Comparison of ENCODE assay signal across 8 cellular contexts in the genomic region with DNA sequence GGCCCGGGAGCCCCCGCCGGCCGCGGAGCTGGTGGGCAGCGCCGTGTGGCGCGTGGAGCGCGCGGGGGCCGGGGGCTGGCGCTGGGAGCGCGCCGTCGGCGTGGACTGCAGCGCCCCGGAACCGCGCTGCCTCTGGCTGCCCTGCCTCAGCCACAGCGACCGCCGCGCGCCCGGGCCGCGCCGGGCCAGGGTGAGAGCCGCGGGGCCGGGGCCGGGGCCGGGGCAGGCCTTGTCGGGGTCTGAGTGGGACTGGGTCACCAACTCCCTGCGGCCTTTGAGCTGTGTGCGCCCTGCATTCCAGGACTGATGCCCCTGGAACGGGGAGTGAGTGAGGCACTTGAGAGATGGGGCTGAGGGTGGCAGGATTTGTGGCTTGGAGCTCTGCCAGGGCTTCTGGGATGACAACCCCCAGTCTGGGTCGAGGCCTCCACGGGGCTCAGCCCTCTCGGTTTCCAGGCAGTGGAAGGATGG. TPM values are rescaled to one million over a fixed set of nuclear protein-coding genes. Genes with fewer than 3 reads are reported as not detected.
DNase-seq lines count a peak whose midpoint lies in the region; ATAC-seq and TF ChIP-seq lines count a peak whose summit lies in the region.

No MANE protein-coding gene starts in this region.

- H3K9me3 ChIP-seq in iPS-18c (ENCODE audit: control insufficient read depth, insufficient read depth, low read length), result no peaks in the 10 kb centered on the region
- H3K9me3 ChIP-seq in transverse colon, result no peaks in the 10 kb centered on the region

- no peaks in the 10 kb centered on the region for H3K36me3 ChIP-seq in transverse colon

- 3% methylated on average over 18 of the region's 44 CpGs; no CpG with 5 or more reads in 1 of the 2 donors for WGBS in transverse colon (ENCODE audit: low coverage in 1 of 2), 2 donors

- in situ Hi-C loops in astrocyte of the cerebellum (cut with HindIII; ENCODE audit: low sequenced_read_pairs) (no loop called here), transverse colon (cut with MboI; ENCODE audit: low pct_ligation_motif_present in 1 of 4, low pct_unique_long_range_greater_than_20kb in 1 of 4, low sequenced_read_pairs in 3 of 4) (no loop called here)

- ATAC-seq in GM19324 (IDR thresholded peaks at IDR 0.05; ENCODE audit: low FRiP score, unreplicated experiment), result no peak

- peak overlapping the region; percentile 65 to 82 (median 78) for H3K27ac ChIP-seq in transverse colon

- H3K27me3 ChIP-seq in transverse colon, result peaks cover 20% of the 10 kb centered on the region

- H3K4me3 ChIP-seq in astrocyte of the cerebellum (ENCODE audit: low read depth, low read length), result peak overlapping the region; percentile 55
- H3K4me3 ChIP-seq in iPS-18c (ENCODE audit: insufficient read depth, low read depth, low read length), result peak overlapping the region; percentile 45
- H3K4me3 ChIP-seq in transverse colon, result peak overlapping the region in 3 of 4 donors; percentile 16 to 28 (median 20)

- peak; percentile 14 to 36 for DNase-seq in SHP77 (lab: John Stamatoyannopoulos, UW)
- DNase-seq in SHP77 treated with DMSO at 0.1 percent for 48 hours (lab: John Stamatoyannopoulos, UW), result no peak
- no peak for DNase-seq in astrocyte of the cerebellum (ENCODE audit: low read depth)
- no peak for DNase-seq in transverse colon
- no peak for DNase-seq in NCI-H2029 treated with DMSO at 0.1 percent for 48 hours (lab: John Stamatoyannopoulos, UW)
- DNase-seq in T-helper 9 cell, result no peak

- TF ChIP-seq CTCF in astrocyte of the cerebellum (IDR thresholded peaks at IDR 0.05; ENCODE audit: low read depth, low read length, missing control alignments) (no peak), transverse colon (IDR thresholded peaks at IDR 0.05) (no peak)

- H3K4me1 ChIP-seq in transverse colon, result peaks cover 8 to 45% (median 24%) of the 10 kb centered on the region in 4 donors

- intact Hi-C loops in transverse colon (cut with DNase I; ENCODE audit: low total_unique reads), result no loop called here

- no peak for TF ChIP-seq EP300 in transverse colon (IDR thresholded peaks at IDR 0.05; ENCODE audit: low read depth)

- TF ChIP-seq POLR2A in transverse colon (IDR thresholded peaks at IDR 0.05), result no peak

RNA-seq across cellular contexts. Expression of a gene that starts 25.7 kb away (rescaled TPM):
- 10 to 100 TPM in 3 of 4 donors, 1 to 10 TPM in 1; 4.5 to 21.7 (median 17.0) TPM for total RNA-seq in transverse colon

Comparison
In these comparisons a context has a peak if more than half of its experiments do, and no peak if none do; other contexts are left out.
1. DNase-seq: peak in SHP77 (2 of 2); none in SHP77 treated with DMSO at 0.1 percent for 48 hours (single experiment), astrocyte of the cerebellum (single experiment), transverse colon (single experiment), NCI-H2029 treated with DMSO at 0.1 percent for 48 hours (single experiment) and T-helper 9 cell (single experiment).
2. Peak in every context shown above with its lines, with median percentiles within 50 percentile points of each other: H3K4me3 ChIP-seq.